ENCODE assay signal across 14 cellular contexts in the genomic region with DNA sequence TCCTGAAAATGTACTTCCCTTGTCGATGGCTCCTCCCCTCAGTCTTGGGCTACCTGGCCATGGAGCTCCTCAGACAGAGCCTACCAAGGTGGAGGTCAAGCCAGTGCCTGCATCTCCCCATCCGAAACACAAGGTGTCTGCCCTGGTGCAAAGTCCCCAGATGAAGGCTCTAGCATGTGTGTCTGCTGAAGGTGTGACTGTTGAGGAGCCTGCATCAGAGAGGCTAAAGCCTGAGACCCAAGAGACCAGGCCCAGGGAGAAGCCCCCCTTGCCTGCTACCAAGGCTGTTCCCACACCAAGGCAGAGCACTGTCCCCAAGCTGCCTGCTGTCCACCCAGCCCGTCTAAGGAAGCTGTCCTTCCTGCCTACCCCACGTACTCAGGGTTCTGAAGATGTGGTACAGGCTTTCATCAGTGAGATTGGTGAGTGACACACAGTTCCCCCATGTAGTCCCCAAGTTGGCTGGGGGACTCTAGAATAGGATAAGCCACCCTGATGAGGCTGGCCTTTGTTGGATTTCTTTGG.
"Had no signal": no experiment of that assay in that cellular context is flagged by ENCODE, and none has a peak within 500 bp of the region (broad histone marks: within the 10 kb centered on the region; RNA-seq: fewer than 3 reads in every experiment).

No MANE protein-coding gene starts in this region.

- H3K9me3 ChIP-seq: upper lobe of right lung had no signal

- H3K27ac ChIP-seq: upper lobe of right lung had no signal

- H3K4me3 ChIP-seq: lung, upper lobe of right lung had no signal

- H3K36me3 Mint-ChIP-seq: natural killer cell had no signal

- H3K27ac Mint-ChIP-seq: activated CD4-positive, alpha-beta memory T cell treated with anti-CD3 and anti-CD28 coated beads for 36 hours; brain; T-helper 17 cell had no signal

- H3K4me1 ChIP-seq: upper lobe of right lung had no signal

- H3K27me3 Mint-ChIP-seq: activated CD4-positive, alpha-beta memory T cell treated with anti-CD3 and anti-CD28 coated beads for 36 hours; brain; effector memory CD8-positive, alpha-beta T cell; T-helper 17 cell had no signal

- H3K4me3 Mint-ChIP-seq: activated CD4-positive, alpha-beta memory T cell treated with anti-CD3 and anti-CD28 coated beads for 36 hours; activated T-cell treated with anti-CD3 and anti-CD28 coated beads, Interleukin-2, amount 50 U/mL, for 4 hours; brain; effector memory CD8-positive, alpha-beta T cell; natural killer cell; T-helper 17 cell had no signal

- ATAC-seq: effector memory CD8-positive, alpha-beta T cell; left colon; natural killer cell; T-helper 17 cell; upper lobe of right lung had no signal

- DNase-seq: activated CD4-positive, alpha-beta memory T cell treated with anti-CD3 and anti-CD28 coated beads for 36 hours; activated gamma-delta T cell treated with Interleukin-2 at 50 U/mL for 16 hours; activated T-cell treated with anti-CD3 and anti-CD28 coated beads, Interleukin-2, amount 50 U/mL, for 4 hours; anterior cingulate cortex; caudate nucleus; effector memory CD8-positive, alpha-beta T cell; left colon; natural killer cell; retina; stimulated activated naive CD4-positive, alpha-beta T cell treated with Interleukin-2 at 50 U/mL for 16 hours; T-helper 17 cell; upper lobe of right lung had no signal

- H3K9me3 Mint-ChIP-seq: activated CD4-positive, alpha-beta memory T cell treated with anti-CD3 and anti-CD28 coated beads for 36 hours; activated T-cell treated with anti-CD3 and anti-CD28 coated beads, Interleukin-2, amount 50 U/mL, for 4 hours; effector memory CD8-positive, alpha-beta T cell; natural killer cell had no signal
